Comparison of ENCODE assay signal across 14 cellular contexts in genomic region chr19:35260694-35261304, GRCh38. TPM values are rescaled to one million over a fixed set of nuclear protein-coding genes. Genes with fewer than 3 reads are reported as not detected.
A peak's percentile ranks its signal among the peaks of the same experiment; 100 is the strongest.
DNase-seq lines count a peak whose midpoint lies in the region; ATAC-seq and TF ChIP-seq lines count a peak whose summit lies in the region.
"Had no signal": no experiment of that assay in that cellular context is flagged by ENCODE, and none has a peak within 500 bp of the region (broad histone marks: within the 10 kb centered on the region; RNA-seq: fewer than 3 reads in every experiment).

No MANE protein-coding gene starts in this region.

- TF ChIP-seq EP300 in stomach (IDR thresholded peaks at IDR 0.05): no peak

- peaks cover 8 to 68% (median 48%) of the 10 kb centered on the region in 4 donors for H3K4me1 ChIP-seq in stomach

- no peak for ATAC-seq in activated T-cell treated with anti-CD3 and anti-CD28 coated beads, Interleukin-2, amount 50 U/mL, for 4 hours
- ATAC-seq in GM18868 (IDR thresholded peaks at IDR 0.05; ENCODE audit: unreplicated experiment): no peak

- H3K27ac Mint-ChIP-seq in activated T-cell treated with anti-CD3 and anti-CD28 coated beads, Interleukin-2, amount 50 U/mL, for 24 hours: peak overlapping the region; percentile 66
- peak overlapping the region; percentile 52 for H3K27ac Mint-ChIP-seq in glutamatergic neuron (ENCODE audit: unreplicated experiment)
- H3K27ac Mint-ChIP-seq: activated T-helper 1 cell treated with anti-CD3 and anti-CD28 coated beads, Interleukin-12 subunit alpha, Interleukin-12 subunit beta, Interleukin-2, Interleukin-4 antibody, amounts not matched to agents 30 ng/mL and 10 ng/mL and 1 ng/mL, durations not matched to agents 14 hours and 24 hours and 36 hours; HFFc6 had no signal

- H3K9me3 ChIP-seq in stomach: no peaks in the 10 kb centered on the region

- no peak overlapping the region for H3K4me3 Mint-ChIP-seq in activated T-cell treated with anti-CD3 and anti-CD28 coated beads, Interleukin-2, amount 50 U/mL, for 24 hours
- no peak overlapping the region for H3K4me3 Mint-ChIP-seq in activated T-cell treated with anti-CD3 and anti-CD28 coated beads, Interleukin-2, amount 50 U/mL, for 4 hours
- no peak overlapping the region for H3K4me3 Mint-ChIP-seq in glutamatergic neuron (ENCODE audit: unreplicated experiment)
- H3K4me3 Mint-ChIP-seq: activated T-helper 1 cell treated with anti-CD3 and anti-CD28 coated beads, Interleukin-12 subunit alpha, Interleukin-12 subunit beta, Interleukin-2, Interleukin-4 antibody, amounts not matched to agents 30 ng/mL and 10 ng/mL and 1 ng/mL, durations not matched to agents 14 hours and 24 hours and 36 hours; HFFc6 had no signal

- no peak overlapping the region for H3K4me3 ChIP-seq in stomach

- intact Hi-C loops in stomach (cut with DNase I; ENCODE audit: low total_unique reads): loop anchor here (10.0 kb wide), 1 partner anchor 116 kb away; the partner anchor contains the start of gene FXYD7

- H3K9me3 Mint-ChIP-seq in activated T-cell treated with anti-CD3 and anti-CD28 coated beads, Interleukin-2, amount 50 U/mL, for 24 hours: no peaks in the 10 kb centered on the region
- H3K9me3 Mint-ChIP-seq in activated T-cell treated with anti-CD3 and anti-CD28 coated beads, Interleukin-2, amount 50 U/mL, for 4 hours: no peaks in the 10 kb centered on the region
- peaks cover 9% of the 10 kb centered on the region for H3K9me3 Mint-ChIP-seq in glutamatergic neuron (ENCODE audit: unreplicated experiment)
- H3K9me3 Mint-ChIP-seq: activated T-helper 1 cell treated with anti-CD3 and anti-CD28 coated beads, Interleukin-12 subunit alpha, Interleukin-12 subunit beta, Interleukin-2, Interleukin-4 antibody, amounts not matched to agents 30 ng/mL and 10 ng/mL and 1 ng/mL, durations not matched to agents 14 hours and 24 hours and 36 hours; HFFc6 had no signal

- H3K27me3 Mint-ChIP-seq in activated T-cell treated with anti-CD3 and anti-CD28 coated beads, Interleukin-2, amount 50 U/mL, for 24 hours: no peaks in the 10 kb centered on the region
- H3K27me3 Mint-ChIP-seq in activated T-cell treated with anti-CD3 and anti-CD28 coated beads, Interleukin-2, amount 50 U/mL, for 4 hours (ENCODE audit: low read depth): no peaks in the 10 kb centered on the region
- H3K27me3 Mint-ChIP-seq in glutamatergic neuron (ENCODE audit: unreplicated experiment): peaks cover 13% of the 10 kb centered on the region

- peaks cover 30% of the 10 kb centered on the region for H3K36me3 Mint-ChIP-seq in activated T-cell treated with anti-CD3 and anti-CD28 coated beads, Interleukin-2, amount 50 U/mL, for 24 hours (ENCODE audit: low read depth)
- H3K36me3 Mint-ChIP-seq in activated T-cell treated with anti-CD3 and anti-CD28 coated beads, Interleukin-2, amount 50 U/mL, for 4 hours (ENCODE audit: insufficient read depth): peaks cover 4% of the 10 kb centered on the region
- no peaks in the 10 kb centered on the region for H3K36me3 Mint-ChIP-seq in glutamatergic neuron (ENCODE audit: unreplicated experiment)

- DNase-seq in activated T-cell treated with anti-CD3 and anti-CD28 coated beads, Interleukin-2, amount 50 U/mL, for 24 hours: peak; percentile 27
- DNase-seq in activated T-cell treated with anti-CD3 and anti-CD28 coated beads, Interleukin-2, amount 50 U/mL, for 4 hours: no peak
- no peak for DNase-seq in glutamatergic neuron
- DNase-seq in stomach: peak; percentile 17
- no peak for DNase-seq in NCI-H146 treated with DMSO at 0.1 percent for 48 hours (lab: John Stamatoyannopoulos, UW; ENCODE audit: unreplicated experiment)
- no peak for DNase-seq in SHP77 treated with DMSO at 0.1 percent for 48 hours (lab: John Stamatoyannopoulos, UW)
- DNase-seq: DND-41, HFFc6, NCI-H1105 had no signal

- peaks cover 31% of the 10 kb centered on the region for H3K4me1 Mint-ChIP-seq in activated T-cell treated with anti-CD3 and anti-CD28 coated beads, Interleukin-2, amount 50 U/mL, for 24 hours (ENCODE audit: low read depth)
- peaks cover 28% of the 10 kb centered on the region for H3K4me1 Mint-ChIP-seq in activated T-cell treated with anti-CD3 and anti-CD28 coated beads, Interleukin-2, amount 50 U/mL, for 4 hours (ENCODE audit: low read depth)
- peaks cover 16% of the 10 kb centered on the region for H3K4me1 Mint-ChIP-seq in glutamatergic neuron (ENCODE audit: low read depth, unreplicated experiment)

- H3K27ac ChIP-seq in VCaP (peak overlapping the region; percentile 30), stomach (no peak overlapping the region)

- peaks cover 0 to 5% (median 0%) of the 10 kb centered on the region in 3 donors for H3K27me3 ChIP-seq in stomach

- no peak for TF ChIP-seq POLR2A in stomach (IDR thresholded peaks at IDR 0.05)

- TF ChIP-seq CTCF in VCaP (conservative IDR thresholded peaks at IDR 0.05) (no peak), glutamatergic neuron (IDR thresholded peaks at IDR 0.05; ENCODE audit: partially characterized antibody, unreplicated experiment) (no peak), stomach (IDR thresholded peaks at IDR 0.05) (no peak)

- 77 to 82% (median 78%) methylated on average over 10 of the region's 10 CpGs for WGBS in stomach, 5 donors

- peaks cover 0 to 55% (median 21%) of the 10 kb centered on the region in 4 donors for H3K36me3 ChIP-seq in stomach

RNA-seq across cellular contexts. Expression of gene USF2, which starts 8.0 kb away (rescaled TPM):
- 100 to 1,000 TPM; 130 to 145 (median 144) TPM for total RNA-seq in activated T-cell treated with anti-CD3 and anti-CD28 coated beads, Interleukin-2, amount 50 U/mL, for 4 hours
- 132 TPM for total RNA-seq in glutamatergic neuron (ENCODE audit: unreplicated experiment)
- 100 to 1,000 TPM in 1 of 5 donors, 10 to 100 TPM in 4; 26.8 to 105 (median 71.8) TPM for total RNA-seq in stomach
- 100 to 1,000 TPM in 1 of 3 donors, 10 to 100 TPM in 2; 83.9 to 109 (median 88.2) TPM for polyA plus RNA-seq in stomach

RNA-seq across cellular contexts. Expression of gene LSR, which starts 12.0 kb away (rescaled TPM):
- 10 to 100 TPM; 14.0 to 18.7 (median 17.1) TPM for total RNA-seq in activated T-cell treated with anti-CD3 and anti-CD28 coated beads, Interleukin-2, amount 50 U/mL, for 4 hours
- total RNA-seq in glutamatergic neuron (ENCODE audit: unreplicated experiment): 5.4 TPM
- total RNA-seq in stomach: 100 to 1,000 TPM in 2 of 5 donors, 10 to 100 TPM in 3; 20.4 to 174 (median 72.8) TPM
- polyA plus RNA-seq in stomach: 10 to 100 TPM; 17.9 to 90.7 (median 84.4) TPM
- polyA plus RNA-seq: neural cell had no signal

RNA-seq across cellular contexts. Expression of gene HAMP, which starts 21.5 kb away (rescaled TPM):
- under 1 TPM; 0.58 to 0.81 (median 0.60) TPM for total RNA-seq in activated T-cell treated with anti-CD3 and anti-CD28 coated beads, Interleukin-2, amount 50 U/mL, for 4 hours
- total RNA-seq in glutamatergic neuron (ENCODE audit: unreplicated experiment) (not detected), stomach (10 to 100 TPM in 1 of 5 donors, not detected in 4; 10.4 TPM)
- 1 to 10 TPM in 1 of 3 donors, under 1 TPM in 1, not detected in 1; 0.60 to 6.6 TPM for polyA plus RNA-seq in stomach
- total RNA-seq: HFFc6, urinary bladder had no signal
- polyA plus RNA-seq: neural cell had no signal

RNA-seq across cellular contexts. Expression of gene MAG, which starts 31.2 kb away (rescaled TPM):
- under 1 TPM in 1 of 3 donors, not detected in 2; 0.29 TPM for total RNA-seq in activated T-cell treated with anti-CD3 and anti-CD28 coated beads, Interleukin-2, amount 50 U/mL, for 4 hours
- total RNA-seq in glutamatergic neuron (ENCODE audit: unreplicated experiment) (not detected), stomach (1 to 10 TPM in 1 of 5 donors, under 1 TPM in 1, not detected in 3; 0.73 to 5.5 TPM)
- polyA plus RNA-seq in stomach: under 1 TPM in 1 of 3 donors, not detected in 2; 0.05 TPM
- total RNA-seq: activated T-helper 1 cell treated with anti-CD3 and anti-CD28 coated beads, Interleukin-12 subunit alpha, Interleukin-12 subunit beta, Interleukin-2, Interleukin-4 antibody, amounts not matched to agents 30 ng/mL and 10 ng/mL and 1 ng/mL, durations not matched to agents 14 hours and 24 hours and 36 hours; HFFc6 had no signal
- polyA plus RNA-seq: neural cell had no signal

RNA-seq across cellular contexts. Expression of gene FAM187B, which starts 32.3 kb away (rescaled TPM):
- not detected for total RNA-seq in activated T-cell treated with anti-CD3 and anti-CD28 coated beads, Interleukin-2, amount 50 U/mL, for 4 hours
- total RNA-seq in glutamatergic neuron (ENCODE audit: unreplicated experiment) (not detected), stomach (not detected)
- polyA plus RNA-seq in stomach: under 1 TPM in 1 of 3 donors, not detected in 2; 0.25 TPM
- total RNA-seq: activated T-helper 1 cell treated with anti-CD3 and anti-CD28 coated beads, Interleukin-12 subunit alpha, Interleukin-12 subunit beta, Interleukin-2, Interleukin-4 antibody, amounts not matched to agents 30 ng/mL and 10 ng/mL and 1 ng/mL, durations not matched to agents 14 hours and 24 hours and 36 hours; HFFc6; urinary bladder had no signal
- polyA plus RNA-seq: neural cell, urinary bladder had no signal

Comparison
In these comparisons a context has a peak if more than half of its experiments do, and no peak if none do; other contexts are left out.
1. DNase-seq: peak in activated T-cell treated with anti-CD3 and anti-CD28 coated beads, Interleukin-2, amount 50 U/mL, for 24 hours (single experiment) and stomach (single experiment); none in activated T-cell treated with anti-CD3 and anti-CD28 coated beads, Interleukin-2, amount 50 U/mL, for 4 hours (single experiment), glutamatergic neuron (single experiment), NCI-H146 treated with DMSO at 0.1 percent for 48 hours (single experiment) and SHP77 treated with DMSO at 0.1 percent for 48 hours (single experiment).